In genomic region chr6:3405182-3405518, GRCh38 we compare ENCODE assay signal across 2 cellular contexts.
TF ChIP-seq lines count a peak whose summit lies in the region.

No MANE protein-coding gene starts in this region.

TF ChIP-seq in A549, 52 proteins besides CTCF, POLR2A, EP300 and RAD21:
- TF ChIP-seq BCL3 (IDR thresholded peaks at IDR 0.05): no peak
- no peak for TF ChIP-seq ATOH8 (CRISPR knock-in tag; IDR thresholded peaks at IDR 0.05; ENCODE audit: low read depth)
- TF ChIP-seq RARB (CRISPR knock-in tag; IDR thresholded peaks at IDR 0.05): no peak
- no peak for TF ChIP-seq FOXS1 (CRISPR knock-in tag; IDR thresholded peaks at IDR 0.05)
- TF ChIP-seq ZSCAN20 (CRISPR knock-in tag; IDR thresholded peaks at IDR 0.05): no peak
- no peak for TF ChIP-seq HOXB5 (CRISPR knock-in tag; IDR thresholded peaks at IDR 0.05)
- no peak for TF ChIP-seq JUNB (IDR thresholded peaks at IDR 0.05)
- no peak for TF ChIP-seq CBX8 (IDR thresholded peaks at IDR 0.05)
- no peak for TF ChIP-seq CEBPB (IDR thresholded peaks at IDR 0.05)
- no peak for TF ChIP-seq SREBF2 (IDR thresholded peaks at IDR 0.05)
- no peak for TF ChIP-seq SMC3 (IDR thresholded peaks at IDR 0.05)
- TF ChIP-seq NFE2L2 (conservative IDR thresholded peaks at IDR 0.05; ENCODE audit: low read length): no peak
- TF ChIP-seq USF2 (IDR thresholded peaks at IDR 0.05): no peak
- TF ChIP-seq MAFK (IDR thresholded peaks at IDR 0.05; ENCODE audit: partially characterized antibody): no peak
- TF ChIP-seq POLR2AphosphoS2 (conservative IDR thresholded peaks at IDR 0.05; ENCODE audit: low read length): no peak

TF ChIP-seq in endothelial cell of umbilical vein, 7 proteins besides CTCF, POLR2A, EP300 and RAD21:
- no peak for TF ChIP-seq GATA2 (IDR thresholded peaks at IDR 0.05; ENCODE audit: insufficient read depth, insufficient read length, low read depth, low read length)
- TF ChIP-seq JUN (IDR thresholded peaks at IDR 0.05; ENCODE audit: borderline replicate concordance, insufficient read depth, insufficient read length, low read depth): no peak
- TF ChIP-seq FOS (IDR thresholded peaks at IDR 0.05; ENCODE audit: borderline replicate concordance, insufficient read depth, low read length): peak; percentile 38
- no peak for TF ChIP-seq EZH2 (IDR thresholded peaks at IDR 0.05; ENCODE audit: borderline replicate concordance, low read depth, low read length, severe bottlenecking)
- TF ChIP-seq POLR2AphosphoS5 (IDR thresholded peaks at IDR 0.05; ENCODE audit: insufficient read depth, low read depth, low read length): no peak
- TF ChIP-seq MYC (IDR thresholded peaks at IDR 0.05; ENCODE audit: low read depth, low read length): no peak
